20 cellular contexts compared by ENCODE assay signal in genomic region chr12:19675361-19675760, GRCh38.
DNase-seq lines count a peak whose midpoint lies in the region; ATAC-seq and TF ChIP-seq lines count a peak whose summit lies in the region.
"Had no signal": no experiment of that assay in that cellular context is flagged by ENCODE, and none has a peak within 500 bp of the region (broad histone marks: within the 10 kb centered on the region; RNA-seq: fewer than 3 reads in every experiment).

No MANE protein-coding gene starts in this region.

- H3K4me3 Mint-ChIP-seq in activated T-cell treated with anti-CD3 and anti-CD28 coated beads, Interleukin-2, amount 50 U/mL, for 4 hours = no peak overlapping the region
- H3K4me3 Mint-ChIP-seq in stimulated activated naive B cell treated with anti-CD40 and anti-IgM and Interleukin-4, amounts not matched to agents 10 μg/mL and 1 μg/mL and 100 μg/mL, for 72 hours = no peak overlapping the region
- H3K4me3 Mint-ChIP-seq: CD4-positive, alpha-beta T cell; HFFc6; mesothelial cell of epicardium; stimulated activated memory B cell treated with anti-CD40 and anti-IgM and Interleukin-4, amounts not matched to agents 10 μg/mL and 1 μg/mL and 100 μg/mL, for 72 hours had no signal

- H3K27ac Mint-ChIP-seq in stimulated activated naive B cell treated with anti-CD40 and anti-IgM and Interleukin-4, amounts not matched to agents 10 μg/mL and 1 μg/mL and 100 μg/mL, for 72 hours = no peak overlapping the region
- H3K27ac Mint-ChIP-seq: CD4-positive, alpha-beta T cell; HFFc6; mesothelial cell of epicardium; stimulated activated memory B cell treated with anti-CD40 and anti-IgM and Interleukin-4, amounts not matched to agents 10 μg/mL and 1 μg/mL and 100 μg/mL, for 72 hours had no signal

- H3K9me3 ChIP-seq in spleen = peaks cover 0 to 35% (median 18%) of the 10 kb centered on the region in 8 donors
- H3K9me3 ChIP-seq: Peyer's patch, uterus had no signal

- WGBS in spleen, 5 donors = 70 to 92% (median 80%) methylated on average over 2 of the region's 2 CpGs

- H3K36me3 ChIP-seq in spleen = no peaks in the 10 kb centered on the region
- H3K36me3 ChIP-seq: Peyer's patch, uterus had no signal

- H3K36me3 Mint-ChIP-seq in activated T-cell treated with anti-CD3 and anti-CD28 coated beads, Interleukin-2, amount 50 U/mL, for 4 hours (ENCODE audit: insufficient read depth) = peaks cover 1% of the 10 kb centered on the region
- H3K36me3 Mint-ChIP-seq in stimulated activated naive B cell treated with anti-CD40 and anti-IgM and Interleukin-4, amounts not matched to agents 10 μg/mL and 1 μg/mL and 100 μg/mL, for 72 hours = peaks cover 0 to 5% of the 10 kb centered on the region in 2 donors

- intact Hi-C loops in spleen (cut with DNase I; ENCODE audit: low total_unique reads) = no loop called here

- no peak for TF ChIP-seq CTCF in spleen (IDR thresholded peaks at IDR 0.05 in 8 of 11, conservative IDR thresholded peaks at IDR 0.05 in 3 of 11)

- no peak for DNase-seq in activated T-cell treated with anti-CD3 and anti-CD28 coated beads, Interleukin-2, amount 50 U/mL, for 4 hours
- no peak for DNase-seq in activated T-cell treated with anti-CD3 and anti-CD28 coated beads, Interleukin-2, amount 50 U/mL, for 48 hours
- DNase-seq in stimulated activated naive B cell treated with anti-CD40 and anti-IgM and Interleukin-4, amounts not matched to agents 10 μg/mL and 1 μg/mL and 100 μg/mL, for 72 hours = no peak
- no peak for DNase-seq in effector CD8-positive, alpha-beta T cell (lab: John Stamatoyannopoulos, UW)
- DNase-seq in spleen (no peak), NCI-H510A (lab: John Stamatoyannopoulos, UW) (no peak)
- DNase-seq: activated CD8-positive, alpha-beta memory T cell treated with anti-CD3 and anti-CD28 coated beads, Interleukin-2, amount 50 U/mL, for 4 hours; anterior cingulate cortex; CD4-positive, alpha-beta T cell; EL; HFFc6; Karpas-422; NCI-H524 treated with DMSO at 0.1 percent for 48 hours; Peyer's patch; uterus had no signal

- no peak for TF ChIP-seq POLR2A in spleen (IDR thresholded peaks at IDR 0.05)

- peaks cover 17% of the 10 kb centered on the region for H3K9me3 Mint-ChIP-seq in activated T-cell treated with anti-CD3 and anti-CD28 coated beads, Interleukin-2, amount 50 U/mL, for 4 hours
- H3K9me3 Mint-ChIP-seq in stimulated activated naive B cell treated with anti-CD40 and anti-IgM and Interleukin-4, amounts not matched to agents 10 μg/mL and 1 μg/mL and 100 μg/mL, for 72 hours = peaks cover 14 to 24% of the 10 kb centered on the region in 2 donors

- no peaks in the 10 kb centered on the region for H3K27me3 Mint-ChIP-seq in activated T-cell treated with anti-CD3 and anti-CD28 coated beads, Interleukin-2, amount 50 U/mL, for 4 hours (ENCODE audit: low read depth)
- H3K27me3 Mint-ChIP-seq in stimulated activated naive B cell treated with anti-CD40 and anti-IgM and Interleukin-4, amounts not matched to agents 10 μg/mL and 1 μg/mL and 100 μg/mL, for 72 hours = no peaks in the 10 kb centered on the region
- H3K27me3 Mint-ChIP-seq: CD4-positive, alpha-beta T cell; stimulated activated memory B cell treated with anti-CD40 and anti-IgM and Interleukin-4, amounts not matched to agents 10 μg/mL and 1 μg/mL and 100 μg/mL, for 72 hours had no signal

- H3K4me3 ChIP-seq in spleen = no peak overlapping the region
- H3K4me3 ChIP-seq: Peyer's patch, uterus had no signal

- no peak overlapping the region for H3K27ac ChIP-seq in spleen
- H3K27ac ChIP-seq: Peyer's patch, uterus, VCaP had no signal

- no peaks in the 10 kb centered on the region for H3K27me3 ChIP-seq in spleen (replicated peaks in 1 of 7)
- H3K27me3 ChIP-seq: Peyer's patch, uterus had no signal

- H3K4me1 Mint-ChIP-seq in activated T-cell treated with anti-CD3 and anti-CD28 coated beads, Interleukin-2, amount 50 U/mL, for 4 hours (ENCODE audit: low read depth) = peaks cover 27% of the 10 kb centered on the region
- H3K4me1 Mint-ChIP-seq in stimulated activated naive B cell treated with anti-CD40 and anti-IgM and Interleukin-4, amounts not matched to agents 10 μg/mL and 1 μg/mL and 100 μg/mL, for 72 hours = no peaks in the 10 kb centered on the region
- H3K4me1 Mint-ChIP-seq: stimulated activated memory B cell treated with anti-CD40 and anti-IgM and Interleukin-4, amounts not matched to agents 10 μg/mL and 1 μg/mL and 100 μg/mL, for 72 hours had no signal

- no peaks in the 10 kb centered on the region for H3K4me1 ChIP-seq in spleen
- H3K4me1 ChIP-seq: Peyer's patch, uterus had no signal

- peak; percentile 83 to 96 for ATAC-seq in activated T-cell treated with anti-CD3 and anti-CD28 coated beads, Interleukin-2, amount 50 U/mL, for 4 hours
- peak; percentile 55 for ATAC-seq in GM21576 (IDR thresholded peaks at IDR 0.05; ENCODE audit: unreplicated experiment)
- peak; percentile 95 for ATAC-seq in HG03432 (IDR thresholded peaks at IDR 0.05; ENCODE audit: unreplicated experiment)
- ATAC-seq in stimulated activated naive B cell treated with anti-CD40 and anti-IgM and Interleukin-4, amounts not matched to agents 10 μg/mL and 1 μg/mL and 100 μg/mL, for 72 hours (replicated peaks) = peak; percentile 52 to 67
- ATAC-seq: stimulated activated memory B cell treated with anti-CD40 and anti-IgM and Interleukin-4, amounts not matched to agents 10 μg/mL and 1 μg/mL and 100 μg/mL, for 72 hours had no signal
